ENCODE assay signal across 1 cellular context in the genomic region with DNA sequence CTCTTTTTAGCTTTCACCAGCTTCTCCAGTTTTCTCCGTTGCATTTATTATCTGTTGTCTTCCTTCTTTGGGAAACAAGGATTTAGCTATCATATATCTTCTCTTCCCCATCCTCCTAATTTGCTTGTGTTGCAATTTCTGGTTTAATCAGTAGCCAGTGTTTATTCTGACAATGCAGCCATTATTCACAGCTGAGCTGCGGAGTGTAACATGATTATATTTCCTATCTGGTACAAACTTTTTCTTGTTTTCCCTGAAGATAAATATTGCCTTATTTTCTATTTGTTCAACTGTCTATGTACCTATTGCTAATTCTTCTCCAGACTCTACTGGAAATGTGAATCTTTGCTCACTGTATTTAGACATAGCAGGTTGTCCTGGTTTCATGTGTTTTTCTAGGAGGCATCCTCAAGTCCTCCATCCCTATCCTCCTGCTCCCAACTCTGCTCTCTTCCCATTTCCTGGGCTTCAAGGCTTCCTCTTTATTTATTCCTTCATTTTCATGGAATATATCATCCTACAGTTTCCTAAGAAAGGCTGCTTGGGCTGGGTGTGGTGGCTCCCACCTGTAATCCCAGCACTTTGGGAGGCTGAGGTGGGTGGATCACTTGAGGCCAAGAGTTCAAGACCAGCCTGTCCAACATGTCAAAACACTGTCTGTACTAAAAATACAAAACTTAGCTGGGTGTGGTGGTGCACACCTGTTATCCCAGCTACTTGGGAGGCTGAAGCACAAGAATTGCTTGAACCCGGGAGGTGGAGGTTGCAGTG.
A peak's percentile ranks its signal among the peaks of the same experiment; 100 is the strongest.
TF ChIP-seq lines count a peak whose summit lies in the region.

No MANE protein-coding gene starts in this region.

TF ChIP-seq in HepG2, 621 proteins besides CTCF, POLR2A, EP300 and RAD21 (continued from another document and continues in another):
- TF ChIP-seq, protein P1, sequence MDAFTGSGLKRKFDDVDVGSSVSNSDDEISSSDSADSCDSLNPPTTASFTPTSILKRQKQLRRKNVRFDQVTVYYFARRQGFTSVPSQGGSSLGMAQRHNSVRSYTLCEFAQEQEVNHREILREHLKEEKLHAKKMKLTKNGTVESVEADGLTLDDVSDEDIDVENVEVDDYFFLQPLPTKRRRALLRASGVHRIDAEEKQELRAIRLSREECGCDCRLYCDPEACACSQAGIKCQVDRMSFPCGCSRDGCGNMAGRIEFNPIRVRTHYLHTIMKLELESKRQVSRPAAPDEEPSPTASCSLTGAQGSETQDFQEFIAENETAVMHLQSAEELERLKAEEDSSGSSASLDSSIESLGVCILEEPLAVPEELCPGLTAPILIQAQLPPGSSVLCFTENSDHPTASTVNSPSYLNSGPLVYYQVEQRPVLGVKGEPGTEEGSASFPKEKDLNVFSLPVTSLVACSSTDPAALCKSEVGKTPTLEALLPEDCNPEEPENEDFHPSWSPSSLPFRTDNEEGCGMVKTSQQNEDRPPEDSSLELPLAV (CRISPR knock-in tag; conservative IDR thresholded peaks at IDR 0.05; ENCODE audit: low read depth) = no peak
- TF ChIP-seq, protein P2, sequence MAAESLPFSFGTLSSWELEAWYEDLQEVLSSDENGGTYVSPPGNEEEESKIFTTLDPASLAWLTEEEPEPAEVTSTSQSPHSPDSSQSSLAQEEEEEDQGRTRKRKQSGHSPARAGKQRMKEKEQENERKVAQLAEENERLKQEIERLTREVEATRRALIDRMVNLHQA (CRISPR knock-in tag; IDR thresholded peaks at IDR 0.05) = peak; percentile 71; the same call in 1 of the 2 replicates
- TF ChIP-seq, protein P3, sequence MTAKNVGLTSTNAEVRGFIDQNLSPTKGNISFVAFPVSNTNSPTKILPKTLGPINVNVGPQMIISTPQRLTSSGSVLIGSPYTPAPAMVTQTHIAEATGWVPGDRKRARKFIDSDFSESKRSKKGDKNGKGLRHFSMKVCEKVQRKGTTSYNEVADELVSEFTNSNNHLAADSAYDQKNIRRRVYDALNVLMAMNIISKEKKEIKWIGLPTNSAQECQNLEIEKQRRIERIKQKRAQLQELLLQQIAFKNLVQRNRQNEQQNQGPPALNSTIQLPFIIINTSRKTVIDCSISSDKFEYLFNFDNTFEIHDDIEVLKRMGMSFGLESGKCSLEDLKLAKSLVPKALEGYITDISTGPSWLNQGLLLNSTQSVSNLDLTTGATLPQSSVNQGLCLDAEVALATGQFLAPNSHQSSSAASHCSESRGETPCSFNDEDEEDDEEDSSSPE (CRISPR knock-in tag; IDR thresholded peaks at IDR 0.05) = no peak
- no peak for TF ChIP-seq PRPF4 (IDR thresholded peaks at IDR 0.05; ENCODE audit: low read depth, low read length, poor library complexity, severe bottlenecking)
- TF ChIP-seq, protein P4, sequence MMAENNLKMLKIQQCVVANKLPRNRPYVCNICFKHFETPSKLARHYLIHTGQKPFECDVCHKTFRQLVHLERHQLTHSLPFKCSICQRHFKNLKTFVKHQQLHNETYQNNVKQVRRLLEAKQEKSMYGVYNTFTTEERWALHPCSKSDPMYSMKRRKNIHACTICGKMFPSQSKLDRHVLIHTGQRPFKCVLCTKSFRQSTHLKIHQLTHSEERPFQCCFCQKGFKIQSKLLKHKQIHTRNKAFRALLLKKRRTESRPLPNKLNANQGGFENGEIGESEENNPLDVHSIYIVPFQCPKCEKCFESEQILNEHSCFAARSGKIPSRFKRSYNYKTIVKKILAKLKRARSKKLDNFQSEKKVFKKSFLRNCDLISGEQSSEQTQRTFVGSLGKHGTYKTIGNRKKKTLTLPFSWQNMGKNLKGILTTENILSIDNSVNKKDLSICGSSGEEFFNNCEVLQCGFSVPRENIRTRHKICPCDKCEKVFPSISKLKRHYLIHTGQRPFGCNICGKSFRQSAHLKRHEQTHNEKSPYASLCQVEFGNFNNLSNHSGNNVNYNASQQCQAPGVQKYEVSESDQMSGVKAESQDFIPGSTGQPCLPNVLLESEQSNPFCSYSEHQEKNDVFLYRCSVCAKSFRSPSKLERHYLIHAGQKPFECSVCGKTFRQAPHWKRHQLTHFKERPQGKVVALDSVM (CRISPR knock-in tag; IDR thresholded peaks at IDR 0.05) = peak; percentile 42
- TF ChIP-seq ZSCAN30 (CRISPR knock-in tag; IDR thresholded peaks at IDR 0.05) = no peak
- no peak for TF ChIP-seq NR2F1 (CRISPR knock-in tag; IDR thresholded peaks at IDR 0.05)
- TF ChIP-seq DNMT3B (CRISPR knock-in tag; conservative IDR thresholded peaks at IDR 0.05) = no peak
- peak; percentile 98 to 99 for TF ChIP-seq MAFK (conservative IDR thresholded peaks at IDR 0.05 in 1 of 2, IDR thresholded peaks at IDR 0.05 in 1 of 2; ENCODE audit: low read length in 2 of 2)
- no peak for TF ChIP-seq GATAD1 (CRISPR knock-in tag; IDR thresholded peaks at IDR 0.05)
- TF ChIP-seq ZFYVE20 (CRISPR knock-in tag; IDR thresholded peaks at IDR 0.05; ENCODE audit: borderline replicate concordance, low read depth) = no peak
- TF ChIP-seq ZNF83 (CRISPR knock-in tag; IDR thresholded peaks at IDR 0.05; ENCODE audit: borderline replicate concordance) = no peak
- TF ChIP-seq MBD4 (IDR thresholded peaks at IDR 0.05; ENCODE audit: borderline replicate concordance, low read length) = 0 out of 2 replicates have a peak, but pooled peaks have one; percentile 52
- TF ChIP-seq IKZF4 (CRISPR knock-in tag; IDR thresholded peaks at IDR 0.05; ENCODE audit: borderline replicate concordance, low read depth, not compliant biosample characterization) = no peak
- TF ChIP-seq, protein P5, sequence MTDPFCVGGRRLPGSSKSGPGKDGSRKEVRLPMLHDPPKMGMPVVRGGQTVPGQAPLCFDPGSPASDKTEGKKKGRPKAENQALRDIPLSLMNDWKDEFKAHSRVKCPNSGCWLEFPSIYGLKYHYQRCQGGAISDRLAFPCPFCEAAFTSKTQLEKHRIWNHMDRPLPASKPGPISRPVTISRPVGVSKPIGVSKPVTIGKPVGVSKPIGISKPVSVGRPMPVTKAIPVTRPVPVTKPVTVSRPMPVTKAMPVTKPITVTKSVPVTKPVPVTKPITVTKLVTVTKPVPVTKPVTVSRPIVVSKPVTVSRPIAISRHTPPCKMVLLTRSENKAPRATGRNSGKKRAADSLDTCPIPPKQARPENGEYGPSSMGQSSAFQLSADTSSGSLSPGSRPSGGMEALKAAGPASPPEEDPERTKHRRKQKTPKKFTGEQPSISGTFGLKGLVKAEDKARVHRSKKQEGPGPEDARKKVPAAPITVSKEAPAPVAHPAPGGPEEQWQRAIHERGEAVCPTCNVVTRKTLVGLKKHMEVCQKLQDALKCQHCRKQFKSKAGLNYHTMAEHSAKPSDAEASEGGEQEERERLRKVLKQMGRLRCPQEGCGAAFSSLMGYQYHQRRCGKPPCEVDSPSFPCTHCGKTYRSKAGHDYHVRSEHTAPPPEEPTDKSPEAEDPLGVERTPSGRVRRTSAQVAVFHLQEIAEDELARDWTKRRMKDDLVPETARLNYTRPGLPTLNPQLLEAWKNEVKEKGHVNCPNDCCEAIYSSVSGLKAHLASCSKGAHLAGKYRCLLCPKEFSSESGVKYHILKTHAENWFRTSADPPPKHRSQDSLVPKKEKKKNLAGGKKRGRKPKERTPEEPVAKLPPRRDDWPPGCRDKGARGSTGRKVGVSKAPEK (CRISPR knock-in tag; IDR thresholded peaks at IDR 0.05; ENCODE audit: borderline replicate concordance) = no peak
- TF ChIP-seq, protein P6, sequence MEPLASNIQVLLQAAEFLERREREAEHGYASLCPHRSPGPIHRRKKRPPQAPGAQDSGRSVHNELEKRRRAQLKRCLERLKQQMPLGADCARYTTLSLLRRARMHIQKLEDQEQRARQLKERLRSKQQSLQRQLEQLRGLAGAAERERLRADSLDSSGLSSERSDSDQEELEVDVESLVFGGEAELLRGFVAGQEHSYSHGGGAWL (CRISPR knock-in tag; IDR thresholded peaks at IDR 0.05) = no peak
- no peak for TF ChIP-seq ZNF883 (CRISPR knock-in tag; IDR thresholded peaks at IDR 0.05; ENCODE audit: not compliant biosample characterization)
- peak; percentile 84 for TF ChIP-seq FOXO1 (CRISPR knock-in tag; IDR thresholded peaks at IDR 0.05)
- TF ChIP-seq KLF13 (CRISPR knock-in tag; IDR thresholded peaks at IDR 0.05) = no peak
- TF ChIP-seq FOXK1 (CRISPR knock-in tag; IDR thresholded peaks at IDR 0.05; ENCODE audit: borderline replicate concordance, low read depth) = peak; percentile 73
- no peak for TF ChIP-seq ZNF205 (CRISPR knock-in tag; IDR thresholded peaks at IDR 0.05)
- TF ChIP-seq ZSCAN9 (CRISPR knock-in tag; IDR thresholded peaks at IDR 0.05; ENCODE audit: borderline replicate concordance) = peak; percentile 56; the same call in 1 of the 2 replicates
- TF ChIP-seq SRF (IDR thresholded peaks at IDR 0.05; ENCODE audit: low read depth, low read length) = peak; percentile 60; the same call in 1 of the 2 replicates
- TF ChIP-seq SAP130 (CRISPR knock-in tag; IDR thresholded peaks at IDR 0.05; ENCODE audit: low read depth) = peak; percentile 79
- no peak for TF ChIP-seq SOX6 (IDR thresholded peaks at IDR 0.05)
- peak; percentile 98 for TF ChIP-seq SOX6 (CRISPR knock-in tag; IDR thresholded peaks at IDR 0.05)
- TF ChIP-seq, protein P7, sequence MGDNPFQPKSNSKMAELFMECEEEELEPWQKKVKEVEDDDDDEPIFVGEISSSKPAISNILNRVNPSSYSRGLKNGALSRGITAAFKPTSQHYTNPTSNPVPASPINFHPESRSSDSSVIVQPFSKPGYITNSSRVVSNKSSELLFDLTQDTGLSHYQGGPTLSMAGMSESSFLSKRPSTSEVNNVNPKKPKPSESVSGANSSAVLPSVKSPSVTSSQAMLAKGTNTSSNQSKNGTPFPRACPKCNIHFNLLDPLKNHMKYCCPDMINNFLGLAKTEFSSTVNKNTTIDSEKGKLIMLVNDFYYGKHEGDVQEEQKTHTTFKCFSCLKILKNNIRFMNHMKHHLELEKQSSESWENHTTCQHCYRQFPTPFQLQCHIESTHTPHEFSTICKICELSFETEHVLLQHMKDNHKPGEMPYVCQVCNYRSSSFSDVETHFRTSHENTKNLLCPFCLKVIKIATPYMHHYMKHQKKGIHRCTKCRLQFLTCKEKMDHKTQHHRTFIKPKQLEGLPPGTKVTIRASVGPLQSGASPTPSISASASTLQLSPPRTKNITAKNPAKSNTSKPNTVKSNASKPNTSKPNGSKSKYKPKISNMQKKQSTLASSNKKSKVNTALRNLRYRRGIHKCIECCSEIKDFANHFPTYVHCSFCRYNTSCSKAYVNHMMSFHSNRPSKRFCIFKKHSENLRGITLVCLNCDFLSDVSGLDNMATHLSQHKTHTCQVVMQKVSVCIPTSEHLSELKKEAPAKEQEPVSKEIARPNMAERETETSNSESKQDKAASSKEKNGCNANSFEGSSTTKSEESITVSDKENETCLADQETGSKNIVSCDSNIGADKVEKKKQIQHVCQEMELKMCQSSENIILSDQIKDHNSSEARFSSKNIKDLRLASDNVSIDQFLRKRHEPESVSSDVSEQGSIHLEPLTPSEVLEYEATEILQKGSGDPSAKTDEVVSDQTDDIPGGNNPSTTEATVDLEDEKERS (CRISPR knock-in tag; IDR thresholded peaks at IDR 0.05) = peak; percentile 76
- no peak for TF ChIP-seq ZC3H13 (CRISPR knock-in tag; IDR thresholded peaks at IDR 0.05)
- TF ChIP-seq ATAD3A (CRISPR knock-in tag; IDR thresholded peaks at IDR 0.05) = no peak
- TF ChIP-seq, protein P8, sequence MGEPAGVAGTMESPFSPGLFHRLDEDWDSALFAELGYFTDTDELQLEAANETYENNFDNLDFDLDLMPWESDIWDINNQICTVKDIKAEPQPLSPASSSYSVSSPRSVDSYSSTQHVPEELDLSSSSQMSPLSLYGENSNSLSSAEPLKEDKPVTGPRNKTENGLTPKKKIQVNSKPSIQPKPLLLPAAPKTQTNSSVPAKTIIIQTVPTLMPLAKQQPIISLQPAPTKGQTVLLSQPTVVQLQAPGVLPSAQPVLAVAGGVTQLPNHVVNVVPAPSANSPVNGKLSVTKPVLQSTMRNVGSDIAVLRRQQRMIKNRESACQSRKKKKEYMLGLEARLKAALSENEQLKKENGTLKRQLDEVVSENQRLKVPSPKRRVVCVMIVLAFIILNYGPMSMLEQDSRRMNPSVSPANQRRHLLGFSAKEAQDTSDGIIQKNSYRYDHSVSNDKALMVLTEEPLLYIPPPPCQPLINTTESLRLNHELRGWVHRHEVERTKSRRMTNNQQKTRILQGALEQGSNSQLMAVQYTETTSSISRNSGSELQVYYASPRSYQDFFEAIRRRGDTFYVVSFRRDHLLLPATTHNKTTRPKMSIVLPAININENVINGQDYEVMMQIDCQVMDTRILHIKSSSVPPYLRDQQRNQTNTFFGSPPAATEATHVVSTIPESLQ (CRISPR knock-in tag; conservative IDR thresholded peaks at IDR 0.05) = no peak
- TF ChIP-seq, protein P9, sequence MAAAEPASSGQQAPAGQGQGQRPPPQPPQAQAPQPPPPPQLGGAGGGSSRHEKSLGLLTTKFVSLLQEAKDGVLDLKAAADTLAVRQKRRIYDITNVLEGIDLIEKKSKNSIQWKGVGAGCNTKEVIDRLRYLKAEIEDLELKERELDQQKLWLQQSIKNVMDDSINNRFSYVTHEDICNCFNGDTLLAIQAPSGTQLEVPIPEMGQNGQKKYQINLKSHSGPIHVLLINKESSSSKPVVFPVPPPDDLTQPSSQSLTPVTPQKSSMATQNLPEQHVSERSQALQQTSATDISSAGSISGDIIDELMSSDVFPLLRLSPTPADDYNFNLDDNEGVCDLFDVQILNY (CRISPR knock-in tag; conservative IDR thresholded peaks at IDR 0.05) = no peak
- no peak for TF ChIP-seq ZNF446 (CRISPR knock-in tag; IDR thresholded peaks at IDR 0.05)
- TF ChIP-seq NKX3-1 (CRISPR knock-in tag; IDR thresholded peaks at IDR 0.05) = no peak
- TF ChIP-seq, protein P10, sequence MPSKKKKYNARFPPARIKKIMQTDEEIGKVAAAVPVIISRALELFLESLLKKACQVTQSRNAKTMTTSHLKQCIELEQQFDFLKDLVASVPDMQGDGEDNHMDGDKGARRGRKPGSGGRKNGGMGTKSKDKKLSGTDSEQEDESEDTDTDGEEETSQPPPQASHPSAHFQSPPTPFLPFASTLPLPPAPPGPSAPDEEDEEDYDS (CRISPR knock-in tag; IDR thresholded peaks at IDR 0.05) = peak; percentile 56; the same call in 1 of the 2 replicates
- no peak for TF ChIP-seq ESRRA (CRISPR knock-in tag; IDR thresholded peaks at IDR 0.05; ENCODE audit: low read depth)
- TF ChIP-seq ETV6 (CRISPR knock-in tag; conservative IDR thresholded peaks at IDR 0.05) = no peak
- TF ChIP-seq, protein P11, sequence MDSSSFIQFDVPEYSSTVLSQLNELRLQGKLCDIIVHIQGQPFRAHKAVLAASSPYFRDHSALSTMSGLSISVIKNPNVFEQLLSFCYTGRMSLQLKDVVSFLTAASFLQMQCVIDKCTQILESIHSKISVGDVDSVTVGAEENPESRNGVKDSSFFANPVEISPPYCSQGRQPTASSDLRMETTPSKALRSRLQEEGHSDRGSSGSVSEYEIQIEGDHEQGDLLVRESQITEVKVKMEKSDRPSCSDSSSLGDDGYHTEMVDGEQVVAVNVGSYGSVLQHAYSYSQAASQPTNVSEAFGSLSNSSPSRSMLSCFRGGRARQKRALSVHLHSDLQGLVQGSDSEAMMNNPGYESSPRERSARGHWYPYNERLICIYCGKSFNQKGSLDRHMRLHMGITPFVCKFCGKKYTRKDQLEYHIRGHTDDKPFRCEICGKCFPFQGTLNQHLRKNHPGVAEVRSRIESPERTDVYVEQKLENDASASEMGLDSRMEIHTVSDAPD (CRISPR knock-in tag; IDR thresholded peaks at IDR 0.05) = no peak
- no peak for TF ChIP-seq ZNF672 (CRISPR knock-in tag; IDR thresholded peaks at IDR 0.05)
- no peak for TF ChIP-seq ZNF570 (CRISPR knock-in tag; IDR thresholded peaks at IDR 0.05; ENCODE audit: borderline replicate concordance)
- TF ChIP-seq ZNF230 (CRISPR knock-in tag; IDR thresholded peaks at IDR 0.05) = 0 out of 2 replicates have a peak, but pooled peaks have one; percentile 42
- TF ChIP-seq, protein P12, sequence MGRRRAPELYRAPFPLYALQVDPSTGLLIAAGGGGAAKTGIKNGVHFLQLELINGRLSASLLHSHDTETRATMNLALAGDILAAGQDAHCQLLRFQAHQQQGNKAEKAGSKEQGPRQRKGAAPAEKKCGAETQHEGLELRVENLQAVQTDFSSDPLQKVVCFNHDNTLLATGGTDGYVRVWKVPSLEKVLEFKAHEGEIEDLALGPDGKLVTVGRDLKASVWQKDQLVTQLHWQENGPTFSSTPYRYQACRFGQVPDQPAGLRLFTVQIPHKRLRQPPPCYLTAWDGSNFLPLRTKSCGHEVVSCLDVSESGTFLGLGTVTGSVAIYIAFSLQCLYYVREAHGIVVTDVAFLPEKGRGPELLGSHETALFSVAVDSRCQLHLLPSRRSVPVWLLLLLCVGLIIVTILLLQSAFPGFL (CRISPR knock-in tag; IDR thresholded peaks at IDR 0.05) = no peak
